ENCODE assay signal across 30 cellular contexts in genomic region chr13:102757006-102757405, GRCh38.
"Had no signal": no experiment of that assay in that cellular context is flagged by ENCODE, and none has a peak within 500 bp of the region (broad histone marks: within the 10 kb centered on the region; RNA-seq: fewer than 3 reads in every experiment).

No MANE protein-coding gene starts in this region.

- FAIRE-seq: endothelial cell of umbilical vein, keratinocyte had no signal

- H3K4me3 ChIP-seq: coronary artery, gastrocnemius medialis, lung, mucosa of descending colon, right atrium auricular region, smooth muscle cell, suprapubic skin, vagina had no signal

- H3K27ac Mint-ChIP-seq: naive B cell; natural killer cell treated with Interleukin-12 subunit alpha and Interleukin-12 subunit beta and Interleukin-15 and Interleukin-18, amount 100 ng/mL, for 72 hours; progenitor cell of endocrine pancreas; stimulated activated naive CD8-positive, alpha-beta T cell treated with anti-CD3 and anti-CD28 coated beads, Interleukin-15, amount 100 ng/mL, for 72 hours had no signal

- H2AFZ ChIP-seq: parathyroid adenoma had no signal

- H3K9ac ChIP-seq: parathyroid adenoma had no signal

- H3K27ac ChIP-seq: coronary artery, gastrocnemius medialis, neutrophil, parathyroid adenoma, right atrium auricular region, suprapubic skin, vagina had no signal

- H3K36me3 Mint-ChIP-seq: mesothelial cell of epicardium; natural killer cell treated with Interleukin-12 subunit alpha and Interleukin-12 subunit beta and Interleukin-15 and Interleukin-18, amount 100 ng/mL, for 72 hours had no signal

- DNase-seq: dermis blood vessel endothelial cell; effector memory CD4-positive, alpha-beta T cell; gastrocnemius medialis; head of caudate nucleus; mesenchymal stem cell; mucosa of descending colon; naive B cell; stimulated activated CD4-positive, alpha-beta T cell treated with anti-CD3 and anti-CD28 coated beads, Interleukin-12 subunit alpha, Interleukin-12 subunit beta, amount 100 ng/mL, for 4 hours; stimulated activated CD4-positive, alpha-beta T cell treated with anti-CD3 and anti-CD28 coated beads, Interleukin-1b, Interleukin-23, amount 100 ng/mL, for 48 hours; stimulated activated CD4-positive, alpha-beta T cell treated with anti-CD3 and anti-CD28 coated beads, Interleukin-4, amount 100 ng/mL, for 1 hour; stimulated activated CD8-positive, alpha-beta memory T cell treated with anti-CD3 and anti-CD28 coated beads, Interleukin-4, amount 100 ng/mL, for 48 hours; stimulated activated naive CD4-positive, alpha-beta T cell; stimulated activated naive CD8-positive, alpha-beta T cell treated with anti-CD3 and anti-CD28 coated beads, Interleukin-15, amount 100 ng/mL, for 72 hours; trophoblast cell had no signal

- H3K9me3 ChIP-seq: gastrocnemius medialis, mucosa of descending colon, neutrophil, right atrium auricular region, suprapubic skin, vagina had no signal

- H3K9me3 Mint-ChIP-seq: natural killer cell treated with Interleukin-12 subunit alpha and Interleukin-12 subunit beta and Interleukin-15 and Interleukin-18, amount 100 ng/mL, for 72 hours had no signal

- H3K36me3 ChIP-seq: gastrocnemius medialis, neutrophil, right atrium auricular region, suprapubic skin, vagina had no signal

- H3K4me1 Mint-ChIP-seq: naive B cell; neural crest cell; stimulated activated naive CD8-positive, alpha-beta T cell treated with anti-CD3 and anti-CD28 coated beads, Interleukin-15, amount 100 ng/mL, for 72 hours had no signal

- H3K4me1 ChIP-seq: parathyroid adenoma, right atrium auricular region, suprapubic skin, vagina had no signal

- H3K4me2 ChIP-seq: smooth muscle cell had no signal

- H3K4me3 Mint-ChIP-seq: mesothelial cell of epicardium; naive B cell; natural killer cell treated with Interleukin-12 subunit alpha and Interleukin-12 subunit beta and Interleukin-15 and Interleukin-18, amount 100 ng/mL, for 72 hours; neural crest cell; stimulated activated naive CD8-positive, alpha-beta T cell treated with anti-CD3 and anti-CD28 coated beads, Interleukin-15, amount 100 ng/mL, for 72 hours had no signal

- H3K27me3 Mint-ChIP-seq: naive B cell; natural killer cell treated with Interleukin-12 subunit alpha and Interleukin-12 subunit beta and Interleukin-15 and Interleukin-18, amount 100 ng/mL, for 72 hours; progenitor cell of endocrine pancreas; stimulated activated naive CD8-positive, alpha-beta T cell treated with anti-CD3 and anti-CD28 coated beads, Interleukin-15, amount 100 ng/mL, for 72 hours had no signal

- ATAC-seq: gastrocnemius medialis; left lobe of liver; mucosa of descending colon; natural killer cell treated with Interleukin-12 subunit alpha and Interleukin-12 subunit beta and Interleukin-15 and Interleukin-18, amount 100 ng/mL, for 72 hours; sciatic nerve; stimulated activated naive CD8-positive, alpha-beta T cell treated with anti-CD3 and anti-CD28 coated beads, Interleukin-15, amount 100 ng/mL, for 72 hours had no signal

- H3K79me2 ChIP-seq: parathyroid adenoma had no signal

- H3K27me3 ChIP-seq: gastrocnemius medialis, neutrophil, right atrium auricular region, suprapubic skin, vagina had no signal
